Comparison of ENCODE assay signal across 1 cellular context in the genomic region with DNA sequence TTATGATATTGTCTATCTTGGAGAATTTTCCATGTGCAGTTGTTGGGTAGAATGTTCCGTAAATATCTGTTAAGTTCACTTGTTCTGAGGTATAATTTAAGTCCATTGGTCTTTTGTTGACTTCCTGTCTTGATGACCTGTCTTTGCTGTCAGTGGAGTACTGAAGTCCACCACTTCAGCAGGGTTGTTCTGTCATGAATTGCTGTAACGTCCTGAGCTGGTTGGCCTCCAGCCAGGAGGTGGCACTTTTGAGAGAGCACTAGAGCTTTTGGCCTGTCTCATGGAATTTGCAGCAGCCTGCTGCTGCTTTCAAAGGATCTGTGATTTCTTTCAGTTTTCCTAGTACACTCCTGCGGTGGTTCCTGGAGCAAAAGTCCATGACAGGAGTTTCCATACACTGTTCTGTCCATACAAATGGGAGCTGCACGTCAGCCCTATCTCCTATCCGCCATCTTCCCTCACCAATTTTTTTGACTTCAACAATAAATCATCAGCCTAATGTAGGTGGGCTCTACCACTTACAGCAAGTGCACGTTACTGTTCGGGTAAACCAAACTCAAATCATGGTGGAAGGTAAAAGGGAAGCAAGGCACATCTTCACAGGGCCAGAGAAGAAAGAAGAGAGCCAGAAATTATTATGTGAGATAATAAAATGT.
A peak's percentile ranks its signal among the peaks of the same experiment; 100 is the strongest.
TF ChIP-seq lines count a peak whose summit lies in the region.

No MANE protein-coding gene starts in this region.

TF ChIP-seq in HepG2, 621 proteins besides CTCF, POLR2A, EP300 and RAD21 (continued from another document):
- TF ChIP-seq POGZ (CRISPR knock-in tag; IDR thresholded peaks at IDR 0.05) (peak; percentile 58), REPIN1 (CRISPR knock-in tag; IDR thresholded peaks at IDR 0.05; ENCODE audit: borderline replicate concordance, low read depth) (0 out of 2 replicates have a peak, but pooled peaks have one; percentile 31), ZNF292 (CRISPR knock-in tag; IDR thresholded peaks at IDR 0.05; ENCODE audit: borderline replicate concordance, low read depth) (0 out of 2 replicates have a peak, but pooled peaks have one; percentile 24), HNRNPLL (IDR thresholded peaks at IDR 0.05; ENCODE audit: low read depth, low read length, poor library complexity, severe bottlenecking) (no peak), CBX2 (IDR thresholded peaks at IDR 0.05; ENCODE audit: low read depth, low read length) (no peak), CBX2 (CRISPR knock-in tag; IDR thresholded peaks at IDR 0.05; ENCODE audit: low read depth) (no peak), RELA (CRISPR knock-in tag; IDR thresholded peaks at IDR 0.05) (no peak), ZNF607 (CRISPR knock-in tag; IDR thresholded peaks at IDR 0.05; ENCODE audit: borderline replicate concordance) (no peak), ZNF777 (CRISPR knock-in tag; IDR thresholded peaks at IDR 0.05) (no peak), KDM6A (CRISPR knock-in tag; IDR thresholded peaks at IDR 0.05; ENCODE audit: low read depth) (no peak), ZNF20 (CRISPR knock-in tag; IDR thresholded peaks at IDR 0.05) (no peak; the same call in 1 of the 2 replicates), ATRX (CRISPR knock-in tag; IDR thresholded peaks at IDR 0.05; ENCODE audit: borderline replicate concordance) (no peak), ZSCAN21 (CRISPR knock-in tag; IDR thresholded peaks at IDR 0.05; ENCODE audit: borderline replicate concordance) (no peak), GATA4 (IDR thresholded peaks at IDR 0.05; ENCODE audit: borderline replicate concordance, low read depth) (no peak), ZNF790 (CRISPR knock-in tag; IDR thresholded peaks at IDR 0.05; ENCODE audit: borderline replicate concordance) (no peak), TRIM24 (CRISPR knock-in tag; IDR thresholded peaks at IDR 0.05) (no peak), ARHGAP35 (CRISPR knock-in tag; IDR thresholded peaks at IDR 0.05; ENCODE audit: borderline replicate concordance) (no peak), JUNB (CRISPR knock-in tag; IDR thresholded peaks at IDR 0.05; ENCODE audit: borderline replicate concordance) (no peak), U2AF1 (optimal IDR thresholded peaks at IDR 0.05; ENCODE audit: low read depth, low read length) (no peak), ZNF326 (CRISPR knock-in tag; IDR thresholded peaks at IDR 0.05; ENCODE audit: borderline replicate concordance) (no peak), ETV5 (CRISPR knock-in tag; IDR thresholded peaks at IDR 0.05; ENCODE audit: borderline replicate concordance) (peak; percentile 29; the same call in 1 of the 2 replicates), SMYD3 (CRISPR knock-in tag; IDR thresholded peaks at IDR 0.05) (no peak), FOXA3 (CRISPR knock-in tag; IDR thresholded peaks at IDR 0.05) (0 out of 2 replicates have a peak, but pooled peaks have one; percentile 16), ZNF589 (CRISPR knock-in tag; conservative IDR thresholded peaks at IDR 0.05) (no peak), ZNF644 (CRISPR knock-in tag; IDR thresholded peaks at IDR 0.05; ENCODE audit: low read depth) (0 out of 2 replicates have a peak, but pooled peaks have one; percentile 15), MATR3 (CRISPR knock-in tag; IDR thresholded peaks at IDR 0.05) (no peak), ZNF484 (CRISPR knock-in tag; IDR thresholded peaks at IDR 0.05; ENCODE audit: borderline replicate concordance, low read depth) (no peak), NFE2 (CRISPR knock-in tag; IDR thresholded peaks at IDR 0.05) (no peak), ZNF430 (CRISPR knock-in tag; IDR thresholded peaks at IDR 0.05) (no peak), ZNF772 (CRISPR knock-in tag; IDR thresholded peaks at IDR 0.05) (no peak), SOX13 (IDR thresholded peaks at IDR 0.05) (no peak), SOX13 (CRISPR knock-in tag; conservative IDR thresholded peaks at IDR 0.05 in 1 of 2, IDR thresholded peaks at IDR 0.05 in 1 of 2) (no peak), ZNF264 (CRISPR knock-in tag; IDR thresholded peaks at IDR 0.05) (no peak), HNF4A (CRISPR knock-in tag; IDR thresholded peaks at IDR 0.05) (peak; percentile 35), MIER2 (CRISPR knock-in tag; IDR thresholded peaks at IDR 0.05) (no peak)
- TF ChIP-seq, protein P1, sequence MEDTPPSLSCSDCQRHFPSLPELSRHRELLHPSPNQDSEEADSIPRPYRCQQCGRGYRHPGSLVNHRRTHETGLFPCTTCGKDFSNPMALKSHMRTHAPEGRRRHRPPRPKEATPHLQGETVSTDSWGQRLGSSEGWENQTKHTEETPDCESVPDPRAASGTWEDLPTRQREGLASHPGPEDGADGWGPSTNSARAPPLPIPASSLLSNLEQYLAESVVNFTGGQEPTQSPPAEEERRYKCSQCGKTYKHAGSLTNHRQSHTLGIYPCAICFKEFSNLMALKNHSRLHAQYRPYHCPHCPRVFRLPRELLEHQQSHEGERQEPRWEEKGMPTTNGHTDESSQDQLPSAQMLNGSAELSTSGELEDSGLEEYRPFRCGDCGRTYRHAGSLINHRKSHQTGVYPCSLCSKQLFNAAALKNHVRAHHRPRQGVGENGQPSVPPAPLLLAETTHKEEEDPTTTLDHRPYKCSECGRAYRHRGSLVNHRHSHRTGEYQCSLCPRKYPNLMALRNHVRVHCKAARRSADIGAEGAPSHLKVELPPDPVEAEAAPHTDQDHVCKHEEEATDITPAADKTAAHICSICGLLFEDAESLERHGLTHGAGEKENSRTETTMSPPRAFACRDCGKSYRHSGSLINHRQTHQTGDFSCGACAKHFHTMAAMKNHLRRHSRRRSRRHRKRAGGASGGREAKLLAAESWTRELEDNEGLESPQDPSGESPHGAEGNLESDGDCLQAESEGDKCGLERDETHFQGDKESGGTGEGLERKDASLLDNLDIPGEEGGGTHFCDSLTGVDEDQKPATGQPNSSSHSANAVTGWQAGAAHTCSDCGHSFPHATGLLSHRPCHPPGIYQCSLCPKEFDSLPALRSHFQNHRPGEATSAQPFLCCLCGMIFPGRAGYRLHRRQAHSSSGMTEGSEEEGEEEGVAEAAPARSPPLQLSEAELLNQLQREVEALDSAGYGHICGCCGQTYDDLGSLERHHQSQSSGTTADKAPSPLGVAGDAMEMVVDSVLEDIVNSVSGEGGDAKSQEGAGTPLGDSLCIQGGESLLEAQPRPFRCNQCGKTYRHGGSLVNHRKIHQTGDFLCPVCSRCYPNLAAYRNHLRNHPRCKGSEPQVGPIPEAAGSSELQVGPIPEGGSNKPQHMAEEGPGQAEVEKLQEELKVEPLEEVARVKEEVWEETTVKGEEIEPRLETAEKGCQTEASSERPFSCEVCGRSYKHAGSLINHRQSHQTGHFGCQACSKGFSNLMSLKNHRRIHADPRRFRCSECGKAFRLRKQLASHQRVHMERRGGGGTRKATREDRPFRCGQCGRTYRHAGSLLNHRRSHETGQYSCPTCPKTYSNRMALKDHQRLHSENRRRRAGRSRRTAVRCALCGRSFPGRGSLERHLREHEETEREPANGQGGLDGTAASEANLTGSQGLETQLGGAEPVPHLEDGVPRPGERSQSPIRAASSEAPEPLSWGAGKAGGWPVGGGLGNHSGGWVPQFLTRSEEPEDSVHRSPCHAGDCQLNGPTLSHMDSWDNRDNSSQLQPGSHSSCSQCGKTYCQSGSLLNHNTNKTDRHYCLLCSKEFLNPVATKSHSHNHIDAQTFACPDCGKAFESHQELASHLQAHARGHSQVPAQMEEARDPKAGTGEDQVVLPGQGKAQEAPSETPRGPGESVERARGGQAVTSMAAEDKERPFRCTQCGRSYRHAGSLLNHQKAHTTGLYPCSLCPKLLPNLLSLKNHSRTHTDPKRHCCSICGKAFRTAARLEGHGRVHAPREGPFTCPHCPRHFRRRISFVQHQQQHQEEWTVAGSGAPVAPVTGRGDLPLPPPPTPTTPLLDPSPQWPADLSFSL (CRISPR knock-in tag; IDR thresholded peaks at IDR 0.05) = no peak
- TF ChIP-seq, protein P2, sequence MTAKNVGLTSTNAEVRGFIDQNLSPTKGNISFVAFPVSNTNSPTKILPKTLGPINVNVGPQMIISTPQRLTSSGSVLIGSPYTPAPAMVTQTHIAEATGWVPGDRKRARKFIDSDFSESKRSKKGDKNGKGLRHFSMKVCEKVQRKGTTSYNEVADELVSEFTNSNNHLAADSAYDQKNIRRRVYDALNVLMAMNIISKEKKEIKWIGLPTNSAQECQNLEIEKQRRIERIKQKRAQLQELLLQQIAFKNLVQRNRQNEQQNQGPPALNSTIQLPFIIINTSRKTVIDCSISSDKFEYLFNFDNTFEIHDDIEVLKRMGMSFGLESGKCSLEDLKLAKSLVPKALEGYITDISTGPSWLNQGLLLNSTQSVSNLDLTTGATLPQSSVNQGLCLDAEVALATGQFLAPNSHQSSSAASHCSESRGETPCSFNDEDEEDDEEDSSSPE (CRISPR knock-in tag; IDR thresholded peaks at IDR 0.05) = no peak
- TF ChIP-seq, protein P3, sequence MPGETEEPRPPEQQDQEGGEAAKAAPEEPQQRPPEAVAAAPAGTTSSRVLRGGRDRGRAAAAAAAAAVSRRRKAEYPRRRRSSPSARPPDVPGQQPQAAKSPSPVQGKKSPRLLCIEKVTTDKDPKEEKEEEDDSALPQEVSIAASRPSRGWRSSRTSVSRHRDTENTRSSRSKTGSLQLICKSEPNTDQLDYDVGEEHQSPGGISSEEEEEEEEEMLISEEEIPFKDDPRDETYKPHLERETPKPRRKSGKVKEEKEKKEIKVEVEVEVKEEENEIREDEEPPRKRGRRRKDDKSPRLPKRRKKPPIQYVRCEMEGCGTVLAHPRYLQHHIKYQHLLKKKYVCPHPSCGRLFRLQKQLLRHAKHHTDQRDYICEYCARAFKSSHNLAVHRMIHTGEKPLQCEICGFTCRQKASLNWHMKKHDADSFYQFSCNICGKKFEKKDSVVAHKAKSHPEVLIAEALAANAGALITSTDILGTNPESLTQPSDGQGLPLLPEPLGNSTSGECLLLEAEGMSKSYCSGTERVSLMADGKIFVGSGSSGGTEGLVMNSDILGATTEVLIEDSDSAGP (CRISPR knock-in tag; IDR thresholded peaks at IDR 0.05; ENCODE audit: borderline replicate concordance) = no peak
